In the genomic region with DNA sequence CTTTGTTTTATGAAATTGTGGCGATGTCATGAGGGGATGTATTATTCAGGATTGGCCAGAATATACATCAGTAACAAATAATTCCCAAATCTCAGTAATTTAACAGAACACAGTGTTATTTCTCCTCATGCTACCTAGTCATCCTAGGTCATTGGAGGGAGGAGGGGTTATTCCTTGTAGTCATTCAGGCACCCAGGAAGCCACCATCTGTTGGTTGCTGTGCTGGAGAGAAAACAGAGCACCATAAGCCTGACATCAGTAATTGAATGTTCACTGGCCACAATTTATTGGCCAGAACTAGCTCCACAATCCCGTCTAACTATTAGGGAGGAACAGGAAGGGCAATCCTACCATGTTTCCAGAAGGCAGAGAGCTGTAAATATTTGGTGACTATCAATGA, we compare ENCODE assay signal across 18 cellular contexts.
"Had no signal": no experiment of that assay in that cellular context is flagged by ENCODE, and none has a peak within 500 bp of the region (broad histone marks: within the 10 kb centered on the region; RNA-seq: fewer than 3 reads in every experiment).

No MANE protein-coding gene starts in this region.

- H3K36me3 ChIP-seq: Peyer's patch, SJCRH30 had no signal

- H3K4me1 ChIP-seq: Peyer's patch, SJCRH30 had no signal

- H3K4me3 ChIP-seq: Peyer's patch, SJCRH30 had no signal

- H3K9me3 ChIP-seq: Peyer's patch, SJCRH30 had no signal

- H3K27me3 ChIP-seq: Peyer's patch, SJCRH30 had no signal

- H3K27ac ChIP-seq: Peyer's patch, RWPE1, SJCRH30 had no signal

- ATAC-seq: activated CD8-positive, alpha-beta T cell treated with anti-CD3 and anti-CD28 coated beads, Interleukin-2, amount 10 ng/mL, durations not matched to agents 7 days and 5 days; WTC11 had no signal

- DNase-seq: activated CD4-positive, alpha-beta T cell treated with anti-CD3 and anti-CD28 coated beads for 48 hours; activated CD4-positive, alpha-beta T cell treated with anti-CD3 and anti-CD28 coated beads, Interleukin-2, amount 50 U/mL, for 4 hours; activated CD4-positive, CD25-positive, alpha-beta regulatory T cell treated with anti-CD3 and anti-CD28 coated beads, Interleukin-2, amount 50 U/mL, for 72 hours; activated CD8-positive, alpha-beta T cell treated with anti-CD3 and anti-CD28 coated beads, Interleukin-2, amount 10 ng/mL, durations not matched to agents 7 days and 5 days; activated effector memory CD4-positive, alpha-beta T cell treated with anti-CD3 and anti-CD28 coated beads, Interleukin-2, amount 50 U/mL, for 16 hours; activated naive CD4-positive, alpha-beta T cell treated with anti-CD3 and anti-CD28 coated beads for 36 hours; activated T-cell treated with anti-CD3 and anti-CD28 coated beads, Interleukin-2, amount 50 U/mL, for 24 hours; amygdala; KG1; NCI-H1048; NCI-H1417; NCI-H1930; NCI-H345; Peyer's patch; Right ventricle myocardium superior; SJCRH30 had no signal
